ENCODE assay signal across 18 cellular contexts in genomic region chr9:89447416-89447815, GRCh38. TPM values are rescaled to one million over a fixed set of nuclear protein-coding genes. Genes with fewer than 3 reads are reported as not detected.
DNase-seq lines count a peak whose midpoint lies in the region; ATAC-seq and TF ChIP-seq lines count a peak whose summit lies in the region.
"Had no signal": no experiment of that assay in that cellular context is flagged by ENCODE, and none has a peak within 500 bp of the region (broad histone marks: within the 10 kb centered on the region; RNA-seq: fewer than 3 reads in every experiment).

No MANE protein-coding gene starts in this region.

- H3K27me3 ChIP-seq in psoas muscle (ENCODE audit: insufficient read depth in 3 of 3, low read length in 2 of 3): no peaks in the 10 kb centered on the region
- H3K27me3 ChIP-seq: cardiac muscle cell, MG63, stomach had no signal

- H3K36me3 ChIP-seq in psoas muscle (ENCODE audit: insufficient read depth in 1 of 2, low read depth in 1 of 2): no peaks in the 10 kb centered on the region
- H3K36me3 ChIP-seq: cardiac muscle cell, MG63 had no signal

- H3K36me3 Mint-ChIP-seq in activated T-cell treated with anti-CD3 and anti-CD28 coated beads, Interleukin-2, amount 50 U/mL, for 72 hours (ENCODE audit: insufficient read depth in 2 of 2): peaks cover 7 to 23% of the 10 kb centered on the region in 2 donors
- H3K36me3 Mint-ChIP-seq in activated T-cell treated with anti-CD3 and anti-CD28 coated beads, Interleukin-2, amount 50 U/mL, for 4 hours (ENCODE audit: insufficient read depth): peaks cover 36% of the 10 kb centered on the region
- peaks cover 68% of the 10 kb centered on the region for H3K36me3 Mint-ChIP-seq in activated CD8-positive, alpha-beta T cell treated with anti-CD3 and anti-CD28 coated beads for 36 hours (ENCODE audit: low read depth)
- H3K36me3 Mint-ChIP-seq in effector memory CD8-positive, alpha-beta T cell (ENCODE audit: insufficient read depth): peaks cover 57% of the 10 kb centered on the region
- H3K36me3 Mint-ChIP-seq in mesothelial cell of epicardium: no peaks in the 10 kb centered on the region

- H3K9me3 Mint-ChIP-seq in activated T-cell treated with anti-CD3 and anti-CD28 coated beads, Interleukin-2, amount 50 U/mL, for 72 hours: no peaks in the 10 kb centered on the region
- no peaks in the 10 kb centered on the region for H3K9me3 Mint-ChIP-seq in activated T-cell treated with anti-CD3 and anti-CD28 coated beads, Interleukin-2, amount 50 U/mL, for 4 hours
- no peaks in the 10 kb centered on the region for H3K9me3 Mint-ChIP-seq in activated CD8-positive, alpha-beta T cell treated with anti-CD3 and anti-CD28 coated beads for 36 hours
- H3K9me3 Mint-ChIP-seq in effector memory CD8-positive, alpha-beta T cell: no peaks in the 10 kb centered on the region
- no peaks in the 10 kb centered on the region for H3K9me3 Mint-ChIP-seq in stimulated activated naive CD8-positive, alpha-beta T cell treated with anti-CD3 and anti-CD28 coated beads, Interleukin-15, amount 100 ng/mL, for 72 hours
- H3K9me3 Mint-ChIP-seq in mesothelial cell of epicardium: no peaks in the 10 kb centered on the region
- H3K9me3 Mint-ChIP-seq: memory B cell had no signal

- H3K27ac Mint-ChIP-seq in activated T-cell treated with anti-CD3 and anti-CD28 coated beads, Interleukin-2, amount 50 U/mL, for 72 hours: peak overlapping the region; percentile 72
- H3K27ac Mint-ChIP-seq in activated CD8-positive, alpha-beta T cell treated with anti-CD3 and anti-CD28 coated beads for 36 hours: peak overlapping the region; percentile 88
- peak overlapping the region; percentile 88 to 96 for H3K27ac Mint-ChIP-seq in effector memory CD8-positive, alpha-beta T cell
- H3K27ac Mint-ChIP-seq in stimulated activated naive CD8-positive, alpha-beta T cell treated with anti-CD3 and anti-CD28 coated beads, Interleukin-15, amount 100 ng/mL, for 72 hours: peak overlapping the region; percentile 85 to 95
- H3K27ac Mint-ChIP-seq in mesothelial cell of epicardium: no peak overlapping the region
- H3K27ac Mint-ChIP-seq: memory B cell had no signal

- H3K4me1 ChIP-seq in psoas muscle: peaks cover 25% of the 10 kb centered on the region

- no peak overlapping the region for H3K27ac ChIP-seq in psoas muscle
- H3K27ac ChIP-seq: cardiac muscle cell, stomach, VCaP had no signal

- no peaks in the 10 kb centered on the region for H3K9me3 ChIP-seq in psoas muscle
- H3K9me3 ChIP-seq: MG63, stomach had no signal

- WGBS in psoas muscle, 3 donors: 96 to 98% (median 97%) methylated on average over 8 of the region's 8 CpGs

- H3K27me3 Mint-ChIP-seq in activated T-cell treated with anti-CD3 and anti-CD28 coated beads, Interleukin-2, amount 50 U/mL, for 72 hours (ENCODE audit: low read depth): no peaks in the 10 kb centered on the region
- no peaks in the 10 kb centered on the region for H3K27me3 Mint-ChIP-seq in activated T-cell treated with anti-CD3 and anti-CD28 coated beads, Interleukin-2, amount 50 U/mL, for 4 hours (ENCODE audit: low read depth)
- H3K27me3 Mint-ChIP-seq in activated CD8-positive, alpha-beta T cell treated with anti-CD3 and anti-CD28 coated beads for 36 hours: no peaks in the 10 kb centered on the region
- H3K27me3 Mint-ChIP-seq in effector memory CD8-positive, alpha-beta T cell: no peaks in the 10 kb centered on the region
- H3K27me3 Mint-ChIP-seq in stimulated activated naive CD8-positive, alpha-beta T cell treated with anti-CD3 and anti-CD28 coated beads, Interleukin-15, amount 100 ng/mL, for 72 hours: no peaks in the 10 kb centered on the region
- no peaks in the 10 kb centered on the region for H3K27me3 Mint-ChIP-seq in mesothelial cell of epicardium (ENCODE audit: low read depth)
- H3K27me3 Mint-ChIP-seq: memory B cell had no signal

- no peak overlapping the region for H3K4me3 ChIP-seq in psoas muscle
- H3K4me3 ChIP-seq: cardiac muscle cell, MG63, stomach had no signal

- peaks cover 98% of the 10 kb centered on the region for H3K4me1 Mint-ChIP-seq in activated T-cell treated with anti-CD3 and anti-CD28 coated beads, Interleukin-2, amount 50 U/mL, for 72 hours (ENCODE audit: low read depth)
- peaks cover 95% of the 10 kb centered on the region for H3K4me1 Mint-ChIP-seq in activated T-cell treated with anti-CD3 and anti-CD28 coated beads, Interleukin-2, amount 50 U/mL, for 4 hours (ENCODE audit: low read depth)
- H3K4me1 Mint-ChIP-seq in activated CD8-positive, alpha-beta T cell treated with anti-CD3 and anti-CD28 coated beads for 36 hours (ENCODE audit: low read depth): peaks cover 95% of the 10 kb centered on the region
- peaks cover 71 to 76% of the 10 kb centered on the region in 2 donors for H3K4me1 Mint-ChIP-seq in effector memory CD8-positive, alpha-beta T cell (ENCODE audit: low read depth in 2 of 2)
- peaks cover 100% of the 10 kb centered on the region for H3K4me1 Mint-ChIP-seq in stimulated activated naive CD8-positive, alpha-beta T cell treated with anti-CD3 and anti-CD28 coated beads, Interleukin-15, amount 100 ng/mL, for 72 hours
- H3K4me1 Mint-ChIP-seq in mesothelial cell of epicardium: no peaks in the 10 kb centered on the region

- intact Hi-C loops in activated CD8-positive, alpha-beta T cell treated with anti-CD3 and anti-CD28 coated beads for 36 hours (cut with micrococcal nuclease): no loop called here
- intact Hi-C loops in psoas muscle (cut with DNase I): no loop called here

- CTCF ChIA-PET in activated CD8-positive, alpha-beta T cell treated with anti-CD3 and anti-CD28 coated beads for 36 hours (lab: Charles Lee): interaction anchor here (0.5 to 4.4 kb wide), 4 partner anchors 18 to 102 kb away, joined by 3 to 22 read pairs (median 5); no protein-coding TSS in a partner anchor

- POLR2A ChIA-PET in activated CD8-positive, alpha-beta T cell treated with anti-CD3 and anti-CD28 coated beads for 36 hours (lab: Charles Lee): interaction anchor here (2.1 to 2.6 kb wide), 2 partner anchors 11 to 37 kb away, joined by 9 to 16 read pairs; no protein-coding TSS in a partner anchor

- no peak for TF ChIP-seq CTCF in activated CD8-positive, alpha-beta T cell treated with anti-CD3 and anti-CD28 coated beads for 36 hours (IDR thresholded peaks at IDR 0.05)
- no peak for TF ChIP-seq CTCF in psoas muscle (IDR thresholded peaks at IDR 0.05)
- no peak for TF ChIP-seq CTCF in mesothelial cell of epicardium (IDR thresholded peaks at IDR 0.05; ENCODE audit: unreplicated experiment)

- ATAC-seq in activated T-cell treated with anti-CD3 and anti-CD28 coated beads, Interleukin-2, amount 50 U/mL, for 72 hours (replicated peaks in 1 of 2): no peak
- ATAC-seq in activated T-cell treated with anti-CD3 and anti-CD28 coated beads, Interleukin-2, amount 50 U/mL, for 4 hours: no peak
- ATAC-seq in activated CD8-positive, alpha-beta T cell treated with anti-CD3 and anti-CD28 coated beads for 36 hours: no peak
- no peak for ATAC-seq in effector memory CD8-positive, alpha-beta T cell (replicated peaks)
- ATAC-seq in stimulated activated naive CD8-positive, alpha-beta T cell treated with anti-CD3 and anti-CD28 coated beads, Interleukin-15, amount 100 ng/mL, for 72 hours: no peak
- no peak for ATAC-seq in GM19455 (IDR thresholded peaks at IDR 0.05; ENCODE audit: unreplicated experiment)
- no peak for ATAC-seq in psoas muscle

- peak overlapping the region in 1 of 2 donors; percentile 46 for H3K4me3 Mint-ChIP-seq in activated T-cell treated with anti-CD3 and anti-CD28 coated beads, Interleukin-2, amount 50 U/mL, for 72 hours
- H3K4me3 Mint-ChIP-seq in activated T-cell treated with anti-CD3 and anti-CD28 coated beads, Interleukin-2, amount 50 U/mL, for 4 hours: no peak overlapping the region
- H3K4me3 Mint-ChIP-seq in activated CD8-positive, alpha-beta T cell treated with anti-CD3 and anti-CD28 coated beads for 36 hours: no peak overlapping the region
- peak overlapping the region; percentile 37 to 66 for H3K4me3 Mint-ChIP-seq in effector memory CD8-positive, alpha-beta T cell
- H3K4me3 Mint-ChIP-seq in stimulated activated naive CD8-positive, alpha-beta T cell treated with anti-CD3 and anti-CD28 coated beads, Interleukin-15, amount 100 ng/mL, for 72 hours: peak overlapping the region in 1 of 2 donors; percentile 33
- H3K4me3 Mint-ChIP-seq in mesothelial cell of epicardium: no peak overlapping the region

- no peak for DNase-seq in activated T-cell treated with anti-CD3 and anti-CD28 coated beads, Interleukin-2, amount 50 U/mL, for 72 hours
- DNase-seq in activated T-cell treated with anti-CD3 and anti-CD28 coated beads, Interleukin-2, amount 50 U/mL, for 4 hours: no peak
- no peak for DNase-seq in activated CD8-positive, alpha-beta T cell treated with anti-CD3 and anti-CD28 coated beads for 36 hours
- no peak for DNase-seq in effector memory CD8-positive, alpha-beta T cell
- DNase-seq in stimulated activated naive CD8-positive, alpha-beta T cell treated with anti-CD3 and anti-CD28 coated beads, Interleukin-15, amount 100 ng/mL, for 72 hours: no peak
- DNase-seq in psoas muscle (no peak), mesothelial cell of epicardium (ENCODE audit: low spot score in 2 of 2, unreplicated experiment in 2 of 2) (no peak)
- DNase-seq: ACHN; islet precursor cell; MG63; NCI-H1694; NCI-H226; NK-92 treated with Interleukin-12 subunit alpha and Interleukin-12 subunit beta, amount 100 ng/mL, for 24 hours; stomach had no signal

RNA-seq across cellular contexts. Expression of gene SEMA4D, which starts 50.5 kb away (rescaled TPM):
- total RNA-seq in activated T-cell treated with anti-CD3 and anti-CD28 coated beads, Interleukin-2, amount 50 U/mL, for 72 hours: 100 to 1,000 TPM; 182 to 198 TPM
- total RNA-seq in activated T-cell treated with anti-CD3 and anti-CD28 coated beads, Interleukin-2, amount 50 U/mL, for 4 hours: 100 to 1,000 TPM; 248 to 348 (median 344) TPM
- 100 to 1,000 TPM; 290 to 317 TPM for total RNA-seq in activated CD8-positive, alpha-beta T cell treated with anti-CD3 and anti-CD28 coated beads for 36 hours
- total RNA-seq in psoas muscle (100 to 1,000 TPM in 1 of 4 donors, 10 to 100 TPM in 3; 32.1 to 111 (median 63.6) TPM), mesothelial cell of epicardium (41.8 to 44.7 TPM (median 42.7 TPM) in 3 replicates)
- 10 to 100 TPM in 2 of 3 donors, 1 to 10 TPM in 1; 9.3 to 26.8 (median 22.3) TPM for polyA plus RNA-seq in psoas muscle

Comparison
In these comparisons a context has a peak if more than half of its experiments do, and no peak if none do; other contexts are left out.
1. H3K4me3 Mint-ChIP-seq: peak in effector memory CD8-positive, alpha-beta T cell (2 of 2); none in activated T-cell treated with anti-CD3 and anti-CD28 coated beads, Interleukin-2, amount 50 U/mL, for 4 hours (single experiment), activated CD8-positive, alpha-beta T cell treated with anti-CD3 and anti-CD28 coated beads for 36 hours (single experiment) and mesothelial cell of epicardium (single experiment).